Comparison of ENCODE assay signal across 2 cellular contexts in genomic region chr3:48565591-48566400, GRCh38.
A peak's percentile ranks its signal among the peaks of the same experiment; 100 is the strongest.
TF ChIP-seq lines count a peak whose summit lies in the region.

No MANE protein-coding gene starts in this region.

TF ChIP-seq in HepG2, 621 proteins besides CTCF, POLR2A, EP300 and RAD21:
- TF ChIP-seq HDAC1 (CRISPR knock-in tag; IDR thresholded peaks at IDR 0.05) (no peak), MAFK (conservative IDR thresholded peaks at IDR 0.05 in 1 of 2, IDR thresholded peaks at IDR 0.05 in 1 of 2; ENCODE audit: low read length in 2 of 2) (0 out of 4 replicates have a peak, but pooled peaks have one; percentile 18 to 22), ZNF138 (CRISPR knock-in tag; IDR thresholded peaks at IDR 0.05; ENCODE audit: low read depth) (no peak), ZNF572 (CRISPR knock-in tag; IDR thresholded peaks at IDR 0.05) (no peak), TOPORS (CRISPR knock-in tag; IDR thresholded peaks at IDR 0.05) (no peak), NFE2L1 (CRISPR knock-in tag; IDR thresholded peaks at IDR 0.05; ENCODE audit: borderline replicate concordance) (no peak), CCAR2 (optimal IDR thresholded peaks at IDR 0.05; ENCODE audit: low read depth, low read length) (no peak), SETDB1 (CRISPR knock-in tag; IDR thresholded peaks at IDR 0.05; ENCODE audit: borderline replicate concordance) (no peak), FOSL2 (CRISPR knock-in tag; IDR thresholded peaks at IDR 0.05) (peak; percentile 51; the same call in 1 of the 2 replicates), ZBTB26 (CRISPR knock-in tag; IDR thresholded peaks at IDR 0.05; ENCODE audit: borderline replicate concordance) (no peak), ZNF772 (CRISPR knock-in tag; IDR thresholded peaks at IDR 0.05) (no peak), ZNF687 (CRISPR knock-in tag; IDR thresholded peaks at IDR 0.05) (peak; percentile 49), KMT2A (CRISPR knock-in tag; IDR thresholded peaks at IDR 0.05) (no peak), ZC3H4 (CRISPR knock-in tag; IDR thresholded peaks at IDR 0.05; ENCODE audit: borderline replicate concordance) (no peak), MNT (IDR thresholded peaks at IDR 0.05) (peak; percentile 79), EEA1 (CRISPR knock-in tag; IDR thresholded peaks at IDR 0.05; ENCODE audit: borderline replicate concordance) (no peak), ZNF619 (CRISPR knock-in tag; IDR thresholded peaks at IDR 0.05) (no peak), ZNF430 (CRISPR knock-in tag; IDR thresholded peaks at IDR 0.05) (no peak)

TF ChIP-seq in endothelial cell of umbilical vein, 7 proteins besides CTCF, POLR2A, EP300 and RAD21:
- no peak for TF ChIP-seq EZH2 (IDR thresholded peaks at IDR 0.05; ENCODE audit: borderline replicate concordance, low read depth, low read length, severe bottlenecking)
- no peak for TF ChIP-seq POLR2AphosphoS5 (IDR thresholded peaks at IDR 0.05; ENCODE audit: insufficient read depth, low read depth, low read length)
- no peak for TF ChIP-seq JUN (IDR thresholded peaks at IDR 0.05; ENCODE audit: borderline replicate concordance, insufficient read depth, insufficient read length, low read depth)
- TF ChIP-seq MYC (IDR thresholded peaks at IDR 0.05; ENCODE audit: low read depth, low read length): no peak
- TF ChIP-seq MAX (IDR thresholded peaks at IDR 0.05; ENCODE audit: insufficient read depth, insufficient read length): no peak
- no peak for TF ChIP-seq FOS (IDR thresholded peaks at IDR 0.05; ENCODE audit: borderline replicate concordance, insufficient read depth, low read length)
- TF ChIP-seq GATA2 (IDR thresholded peaks at IDR 0.05; ENCODE audit: insufficient read depth, insufficient read length, low read depth, low read length): no peak
TF ChIP-seq in endothelial cell of umbilical vein: peak in this region for 0.
